In genomic region chr3:197498499-197499241, GRCh38 we compare ENCODE assay signal across 17 cellular contexts.
"Had no signal": no experiment of that assay in that cellular context is flagged by ENCODE, and none has a peak within 500 bp of the region (broad histone marks: within the 10 kb centered on the region; RNA-seq: fewer than 3 reads in every experiment).

No MANE protein-coding gene starts in this region.

- H3K9me3 Mint-ChIP-seq: activated CD4-positive, alpha-beta T cell treated with anti-CD3 and anti-CD28 coated beads, Interleukin-2, amount 10 ng/mL, durations not matched to agents 7 days and 5 days; activated T-cell treated with anti-CD3 and anti-CD28 coated beads, Interleukin-2, amount 50 U/mL, for 4 hours; stimulated activated effector memory CD8-positive, alpha-beta T cell treated with anti-CD3 and anti-CD28 coated beads, Interleukin-12 subunit alpha, Interleukin-12 subunit beta, amount 100 ng/mL, for 72 hours had no signal

- H3K9me3 ChIP-seq: left ventricle myocardium inferior, ovary, psoas muscle, thyroid gland had no signal

- H3K27ac ChIP-seq: left ventricle myocardium inferior, ovary, psoas muscle, thyroid gland had no signal

- H3K4me3 Mint-ChIP-seq: activated CD4-positive, alpha-beta T cell treated with anti-CD3 and anti-CD28 coated beads, Interleukin-2, amount 10 ng/mL, durations not matched to agents 7 days and 5 days; activated T-cell treated with anti-CD3 and anti-CD28 coated beads, Interleukin-2, amount 50 U/mL, for 4 hours; naive thymus-derived CD8-positive, alpha-beta T cell; stimulated activated effector memory CD8-positive, alpha-beta T cell treated with anti-CD3 and anti-CD28 coated beads, Interleukin-12 subunit alpha, Interleukin-12 subunit beta, amount 100 ng/mL, for 72 hours had no signal

- ATAC-seq: activated CD4-positive, CD25-positive, alpha-beta regulatory T cell treated with anti-CD3 and anti-CD28 coated beads, Interleukin-2, amount 50 U/mL, for 24 hours; activated T-cell treated with anti-CD3 and anti-CD28 coated beads, Interleukin-2, amount 50 U/mL, for 4 hours; naive thymus-derived CD8-positive, alpha-beta T cell; psoas muscle; right cardiac atrium; stimulated activated effector memory CD8-positive, alpha-beta T cell treated with anti-CD3 and anti-CD28 coated beads, Interleukin-12 subunit alpha, Interleukin-12 subunit beta, amount 100 ng/mL, for 72 hours had no signal

- DNase-seq: activated CD4-positive, alpha-beta T cell treated with anti-CD3 and anti-CD28 coated beads, Interleukin-2, amount 10 ng/mL, durations not matched to agents 7 days and 5 days; activated CD8-positive, alpha-beta memory T cell treated with anti-CD3 and anti-CD28 coated beads, Interleukin-2, amount 50 U/mL, for 4 hours; activated effector memory CD4-positive, alpha-beta T cell treated with anti-CD3 and anti-CD28 coated beads, Interleukin-2, amount 50 U/mL, for 16 hours; activated naive CD4-positive, alpha-beta T cell treated with anti-CD3 and anti-CD28 coated beads, Interleukin-2, amount 50 U/mL, for 16 hours; activated T-cell treated with anti-CD3 and anti-CD28 coated beads, Interleukin-2, amount 50 U/mL, for 4 hours; dermis blood vessel endothelial cell; effector memory CD4-positive, alpha-beta T cell; glutamatergic neuron; left ventricle myocardium inferior; naive thymus-derived CD8-positive, alpha-beta T cell; ovary; psoas muscle; right cardiac atrium; thyroid gland had no signal

- H3K36me3 ChIP-seq: left ventricle myocardium inferior, ovary, thyroid gland had no signal

- H3K4me3 ChIP-seq: left ventricle myocardium inferior, ovary, psoas muscle, skin epidermis, thyroid gland had no signal

- H3K27me3 ChIP-seq: ovary, thyroid gland had no signal

- H3K4me1 ChIP-seq: psoas muscle had no signal

- H3K27ac Mint-ChIP-seq: activated CD4-positive, alpha-beta T cell treated with anti-CD3 and anti-CD28 coated beads, Interleukin-2, amount 10 ng/mL, durations not matched to agents 7 days and 5 days; naive thymus-derived CD8-positive, alpha-beta T cell; stimulated activated effector memory CD8-positive, alpha-beta T cell treated with anti-CD3 and anti-CD28 coated beads, Interleukin-12 subunit alpha, Interleukin-12 subunit beta, amount 100 ng/mL, for 72 hours had no signal

- H3K4me1 Mint-ChIP-seq: activated CD4-positive, alpha-beta T cell treated with anti-CD3 and anti-CD28 coated beads, Interleukin-2, amount 10 ng/mL, durations not matched to agents 7 days and 5 days; naive thymus-derived CD8-positive, alpha-beta T cell had no signal
